In the genomic region with DNA sequence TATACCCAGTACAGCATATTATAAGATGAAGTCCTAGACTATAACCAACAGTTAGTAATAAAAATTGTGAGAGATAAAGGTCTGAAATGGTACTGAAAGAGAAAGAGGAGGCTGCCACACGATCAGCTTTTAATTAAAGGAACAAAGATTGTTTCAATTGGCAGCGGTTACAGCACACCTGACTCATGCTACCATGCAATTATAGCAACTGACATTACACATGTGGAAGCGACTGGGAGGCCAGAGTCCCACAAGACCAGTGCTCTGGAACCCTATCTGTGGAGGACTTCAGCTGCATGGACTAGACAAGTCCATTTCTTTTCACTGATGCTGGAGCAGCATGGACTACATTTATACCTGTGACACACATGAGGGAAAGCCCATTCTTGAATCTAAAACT, we compare ENCODE assay signal across 27 cellular contexts. TPM values are rescaled to one million over a fixed set of nuclear protein-coding genes. Genes with fewer than 3 reads are reported as not detected.
DNase-seq lines count a peak whose midpoint lies in the region; ATAC-seq, FAIRE-seq and TF ChIP-seq lines count a peak whose summit lies in the region.
"Had no signal": no experiment of that assay in that cellular context is flagged by ENCODE, and none has a peak within 500 bp of the region (broad histone marks: within the 10 kb centered on the region; RNA-seq: fewer than 3 reads in every experiment).

No MANE protein-coding gene starts in this region.

- H3K4me3 Mint-ChIP-seq in activated naive CD8-positive, alpha-beta T cell: no peak overlapping the region
- H3K4me3 Mint-ChIP-seq: activated CD4-positive, alpha-beta T cell treated with anti-CD3 and anti-CD28 coated beads, Interleukin-2, amount 10 ng/mL, durations not matched to agents 24 days and 14 days; activated naive CD4-positive, alpha-beta T cell treated with anti-CD3 and anti-CD28 coated beads for 36 hours; naive thymus-derived CD8-positive, alpha-beta T cell; T-cell; type B pancreatic cell had no signal

- no peak overlapping the region for H3K27ac ChIP-seq in pancreas
- H3K27ac ChIP-seq: C4-2B, left lung, right lobe of liver had no signal

- intact Hi-C loops in pancreas (cut with DNase I): no loop called here

- FAIRE-seq in GM19239 (lab: Jason Lieb, UNC) (peak; percentile 48), pancreas (lab: Jason Lieb, UNC) (no peak)
- FAIRE-seq: bronchial epithelial cell, G401.6 had no signal

- DNase-seq in GM19239 (ENCODE audit: insufficient read length, low spot score) (no peak), pancreas (no peak), NCI-H446 (lab: John Stamatoyannopoulos, UW) (no peak), AG08395 (ENCODE audit: low spot score) (no peak), ecto neural progenitor cell (ENCODE audit: low spot score) (no peak)
- DNase-seq: activated CD4-positive, alpha-beta T cell treated with anti-CD3 and anti-CD28 coated beads, Interleukin-2, amount 10 ng/mL, durations not matched to agents 24 days and 14 days; activated naive CD4-positive, alpha-beta T cell treated with anti-CD3 and anti-CD28 coated beads for 36 hours; DMS79; effector memory CD4-positive, alpha-beta T cell; Karpas-422; left lung; MV-4-11; naive thymus-derived CD8-positive, alpha-beta T cell; NCI-H1436; NCI-H345; NCI-H82; right lobe of liver; stimulated activated CD4-positive, alpha-beta T cell treated with anti-CD3 and anti-CD28 coated beads, Interleukin-4, amount 100 ng/mL, for 4 hours; T-cell had no signal

- H3K27ac Mint-ChIP-seq in activated naive CD8-positive, alpha-beta T cell: peak overlapping the region; percentile 10
- H3K27ac Mint-ChIP-seq: activated CD4-positive, alpha-beta T cell treated with anti-CD3 and anti-CD28 coated beads, Interleukin-2, amount 10 ng/mL, durations not matched to agents 24 days and 14 days; activated naive CD4-positive, alpha-beta T cell treated with anti-CD3 and anti-CD28 coated beads for 36 hours; progenitor cell of endocrine pancreas; type B pancreatic cell had no signal

- TF ChIP-seq CTCF in pancreas (IDR thresholded peaks at IDR 0.05): no peak

- peaks cover 21% of the 10 kb centered on the region for H3K4me1 Mint-ChIP-seq in activated naive CD8-positive, alpha-beta T cell (ENCODE audit: low read depth)

- peaks cover 17% of the 10 kb centered on the region for H3K36me3 Mint-ChIP-seq in activated naive CD8-positive, alpha-beta T cell

- WGBS in pancreas, 2 donors: 48 to 61% methylated on average over 3 of the region's 3 CpGs

- peaks cover 0 to 78% (median 49%) of the 10 kb centered on the region in 3 donors for H3K36me3 ChIP-seq in pancreas

- ATAC-seq in GM18498 (IDR thresholded peaks at IDR 0.05; ENCODE audit: unreplicated experiment): peak; percentile 38
- ATAC-seq in pancreas: peak; percentile 4 to 29 (median 22)
- ATAC-seq: left lung; naive thymus-derived CD8-positive, alpha-beta T cell; T-cell had no signal

- no peaks in the 10 kb centered on the region for H3K9me3 Mint-ChIP-seq in activated naive CD8-positive, alpha-beta T cell (ENCODE audit: low read depth)
- H3K9me3 Mint-ChIP-seq: activated naive CD4-positive, alpha-beta T cell treated with anti-CD3 and anti-CD28 coated beads for 36 hours; naive thymus-derived CD8-positive, alpha-beta T cell; T-cell; type B pancreatic cell had no signal

- H3K27me3 ChIP-seq in pancreas: no peaks in the 10 kb centered on the region
- H3K27me3 ChIP-seq: left lung, right lobe of liver had no signal

- H3K27me3 Mint-ChIP-seq in activated naive CD8-positive, alpha-beta T cell: no peaks in the 10 kb centered on the region
- H3K27me3 Mint-ChIP-seq: activated CD4-positive, alpha-beta T cell treated with anti-CD3 and anti-CD28 coated beads, Interleukin-2, amount 10 ng/mL, durations not matched to agents 24 days and 14 days; naive thymus-derived CD8-positive, alpha-beta T cell; progenitor cell of endocrine pancreas; T-cell; type B pancreatic cell had no signal

- H3K4me3 ChIP-seq in pancreas: no peak overlapping the region
- H3K4me3 ChIP-seq: HAP-1, left lung, right lobe of liver had no signal

- H3K9me3 ChIP-seq in pancreas: no peaks in the 10 kb centered on the region
- H3K9me3 ChIP-seq: HAP-1, left lung, right lobe of liver had no signal

- peaks cover 0 to 17% (median 3%) of the 10 kb centered on the region in 3 donors for H3K4me1 ChIP-seq in pancreas
- H3K4me1 ChIP-seq: left lung, right lobe of liver had no signal

RNA-seq across cellular contexts. Expression of a gene that starts 55.2 kb away (rescaled TPM):
- 100 to 1,000 TPM; 338 to 763 (median 498) TPM for total RNA-seq in pancreas
- 10 to 100 TPM; 54.5 to 59.6 TPM for polyA plus RNA-seq in pancreas
